In genomic region chr14:64762044-64763034, GRCh38 we compare ENCODE assay signal across 8 cellular contexts. TPM values are rescaled to one million over a fixed set of nuclear protein-coding genes. Genes with fewer than 3 reads are reported as not detected.
DNase-seq lines count a peak whose midpoint lies in the region; ATAC-seq and TF ChIP-seq lines count a peak whose summit lies in the region.

No MANE protein-coding gene starts in this region.

- H3K4me3 ChIP-seq in Loucy (ENCODE audit: low read length, poor library complexity, severe bottlenecking) (no peak overlapping the region), breast epithelium (peak overlapping the region in 1 of 3 donors; percentile 39)

- DNase-seq in CD1c-positive myeloid dendritic cell (ENCODE audit: extremely low spot score) (peak; percentile 17), SHP77 treated with DMSO at 0.1 percent for 48 hours (lab: John Stamatoyannopoulos, UW) (peak; percentile 89), breast epithelium (ENCODE audit: low spot score in 2 of 2) (peak in 1 of 2 donors; percentile 43), iris pigment epithelial cell (ENCODE audit: low read depth) (peak; percentile 87), SKM-1 treated with dmso at 0.1 percent for 144 hours (lab: John Stamatoyannopoulos, UW; ENCODE audit: unreplicated experiment) (no peak)
- DNase-seq in stimulated activated CD4-positive, alpha-beta T cell treated with anti-CD3 and anti-CD28 coated beads, Interleukin-12 subunit alpha, Interleukin-12 subunit beta, amount 100 ng/mL, for 4 hours, result peak; percentile 17

- H3K9me2 ChIP-seq in Loucy (replicated peaks; ENCODE audit: low read depth, low read length), result no peaks in the 10 kb centered on the region

- H3K79me2 ChIP-seq in Loucy (ENCODE audit: insufficient read depth, low read length), result no peaks in the 10 kb centered on the region

- H3K4me2 ChIP-seq in Loucy (ENCODE audit: low read depth, low read length, poor library complexity, severe bottlenecking), result peak overlapping the region; percentile 23

- H3K36me3 ChIP-seq in Loucy (ENCODE audit: insufficient read depth, low read length), result no peaks in the 10 kb centered on the region
- H3K36me3 ChIP-seq in breast epithelium, result no peaks in the 10 kb centered on the region

- TF ChIP-seq CTCF in Loucy (conservative IDR thresholded peaks at IDR 0.05; ENCODE audit: low read length) (no peak), breast epithelium (IDR thresholded peaks at IDR 0.05) (no peak)

- no peak for TF ChIP-seq POLR2A in breast epithelium (IDR thresholded peaks at IDR 0.05)

- no peak overlapping the region for H2AFZ ChIP-seq in Loucy (ENCODE audit: low read length)

- H3K9me3 ChIP-seq in Loucy (ENCODE audit: insufficient read depth, low read depth, low read length) (no peaks in the 10 kb centered on the region), breast epithelium (no peaks in the 10 kb centered on the region)

- H3K27me3 ChIP-seq in Loucy (ENCODE audit: insufficient read depth, low read length, poor library complexity, severe bottlenecking) (no peaks in the 10 kb centered on the region), breast epithelium (no peaks in the 10 kb centered on the region)

- peaks cover 29% of the 10 kb centered on the region for H3K4me1 ChIP-seq in Loucy (ENCODE audit: insufficient read depth, low read length, poor library complexity, severe bottlenecking)
- H3K4me1 ChIP-seq in breast epithelium, result peaks cover 0 to 17% of the 10 kb centered on the region in 2 donors

- no peaks in the 10 kb centered on the region for H4K20me1 ChIP-seq in Loucy (ENCODE audit: insufficient read depth, low read length, poor library complexity, severe bottlenecking)

- peak overlapping the region; percentile 6 to 42 for H3K27ac ChIP-seq in breast epithelium

- H3K9ac ChIP-seq in Loucy (ENCODE audit: low read depth, low read length, poor library complexity, severe bottlenecking), result no peak overlapping the region

- intact Hi-C loops in breast epithelium (cut with DNase I; ENCODE audit: low total_unique reads), result loop anchor here (1.0 kb wide), 1 partner anchor 45 kb away; no protein-coding TSS in a partner anchor

- no peak for ATAC-seq in HG03342 (IDR thresholded peaks at IDR 0.05; ENCODE audit: unreplicated experiment)

- H3F3A ChIP-seq in Loucy (ENCODE audit: low read depth), result no peaks in the 10 kb centered on the region

RNA-seq across cellular contexts. Expression of gene PLEKHG3, which starts 58.1 kb away (rescaled TPM):
- total RNA-seq in breast epithelium, result 10 to 100 TPM; 18.7 to 31.5 (median 30.3) TPM
